In genomic region chr7:65379318-65379717, GRCh38 we compare ENCODE assay signal across 16 cellular contexts. TPM values are rescaled to one million over a fixed set of nuclear protein-coding genes. Genes with fewer than 3 reads are reported as not detected.
DNase-seq lines count a peak whose midpoint lies in the region; ATAC-seq and TF ChIP-seq lines count a peak whose summit lies in the region.
"Had no signal": no experiment of that assay in that cellular context is flagged by ENCODE, and none has a peak within 500 bp of the region (broad histone marks: within the 10 kb centered on the region; RNA-seq: fewer than 3 reads in every experiment).

No MANE protein-coding gene starts in this region.

- no peak overlapping the region for H3K9ac ChIP-seq in mammary epithelial cell (ENCODE audit: insufficient read depth, low read length)
- H3K9ac ChIP-seq: KMS-11 had no signal

- H3K27ac ChIP-seq in mammary epithelial cell (ENCODE audit: insufficient read depth, low read depth, low read length) (no peak overlapping the region), RWPE2 (ENCODE audit: poor library complexity, severe bottlenecking) (no peak overlapping the region), WERI-Rb-1 (no peak overlapping the region), prostate gland (no peak overlapping the region)
- H3K27ac ChIP-seq: KMS-11, skin epidermis had no signal

- ATAC-seq in RWPE2 (ENCODE audit: low read depth) (0 out of 3 replicates have a peak, but pooled peaks have one; percentile 17), GM18520 (IDR thresholded peaks at IDR 0.05; ENCODE audit: unreplicated experiment) (no peak)
- no peak for ATAC-seq in stimulated activated memory B cell treated with anti-CD40 and anti-IgM and Interleukin-4, amounts not matched to agents 10 μg/mL and 1 μg/mL and 100 μg/mL, for 72 hours
- ATAC-seq: stimulated activated naive CD8-positive, alpha-beta T cell treated with anti-CD3 and anti-CD28 coated beads, Interleukin-15, amount 100 ng/mL, for 72 hours had no signal

- peaks cover 97% of the 10 kb centered on the region for H3K79me2 ChIP-seq in mammary epithelial cell (ENCODE audit: insufficient read depth, low read length)

- H3K4me3 ChIP-seq in mammary epithelial cell (replicated peaks in 1 of 3; ENCODE audit: insufficient read depth in 1 of 3, low read depth in 2 of 3, low read length in 3 of 3) (no peak overlapping the region), RWPE2 (ENCODE audit: severe bottlenecking) (no peak overlapping the region), WERI-Rb-1 (ENCODE audit: low read depth, low read length) (no peak overlapping the region), prostate gland (no peak overlapping the region)
- H3K4me3 ChIP-seq: HAP-1, skin epidermis had no signal

- H3K9me3 ChIP-seq in mammary epithelial cell (replicated peaks; ENCODE audit: insufficient read depth, low read length) (no peaks in the 10 kb centered on the region), RWPE2 (ENCODE audit: severe bottlenecking) (no peaks in the 10 kb centered on the region), WERI-Rb-1 (ENCODE audit: severe bottlenecking) (no peaks in the 10 kb centered on the region), prostate gland (no peaks in the 10 kb centered on the region)
- H3K9me3 ChIP-seq: HAP-1 had no signal

- H3K4me3 Mint-ChIP-seq in MCF 10A (ENCODE audit: unreplicated experiment): no peak overlapping the region
- H3K4me3 Mint-ChIP-seq in stimulated activated memory B cell treated with anti-CD40 and anti-IgM and Interleukin-4, amounts not matched to agents 10 μg/mL and 1 μg/mL and 100 μg/mL, for 72 hours: peak overlapping the region; percentile 1
- H3K4me3 Mint-ChIP-seq: stimulated activated naive CD8-positive, alpha-beta T cell treated with anti-CD3 and anti-CD28 coated beads, Interleukin-15, amount 100 ng/mL, for 72 hours; T-helper 2 cell treated with Interferon-gamma antibody and Interleukin-4, amounts not matched to agents 5 μg/mL and 100 μg/mL, for 36 hours had no signal

- peaks cover 24% of the 10 kb centered on the region for H3K4me1 Mint-ChIP-seq in MCF 10A (ENCODE audit: insufficient read depth, unreplicated experiment)
- H3K4me1 Mint-ChIP-seq in stimulated activated memory B cell treated with anti-CD40 and anti-IgM and Interleukin-4, amounts not matched to agents 10 μg/mL and 1 μg/mL and 100 μg/mL, for 72 hours: peaks cover 89% of the 10 kb centered on the region

- H3K27me3 Mint-ChIP-seq in MCF 10A (ENCODE audit: insufficient read depth, unreplicated experiment): no peaks in the 10 kb centered on the region
- H3K27me3 Mint-ChIP-seq in stimulated activated memory B cell treated with anti-CD40 and anti-IgM and Interleukin-4, amounts not matched to agents 10 μg/mL and 1 μg/mL and 100 μg/mL, for 72 hours: no peaks in the 10 kb centered on the region
- H3K27me3 Mint-ChIP-seq: stimulated activated naive CD8-positive, alpha-beta T cell treated with anti-CD3 and anti-CD28 coated beads, Interleukin-15, amount 100 ng/mL, for 72 hours had no signal

- H3K4me2 ChIP-seq in mammary epithelial cell (ENCODE audit: insufficient read depth, low read depth, low read length): no peak overlapping the region
- H3K4me2 ChIP-seq: KMS-11 had no signal

- H3K27me3 ChIP-seq in mammary epithelial cell (ENCODE audit: insufficient read depth, low read length) (no peaks in the 10 kb centered on the region), RWPE2 (ENCODE audit: insufficient read depth, poor library complexity, severe bottlenecking) (no peaks in the 10 kb centered on the region), WERI-Rb-1 (ENCODE audit: insufficient read depth, low read depth, severe bottlenecking) (no peaks in the 10 kb centered on the region), prostate gland (replicated peaks; ENCODE audit: insufficient read depth) (no peaks in the 10 kb centered on the region)

- DNase-seq in mammary epithelial cell (peak; percentile 36), MCF 10A (ENCODE audit: unreplicated experiment) (no peak), RWPE2 (ENCODE audit: low spot score) (no peak), glomerular visceral epithelial cell (ENCODE audit: extremely low spot score) (peak; percentile 49), WERI-Rb-1 (no peak), prostate gland (ENCODE audit: low spot score) (no peak)
- DNase-seq: DMS 273 treated with DMSO at 0.1 percent for 48 hours; NCI-H2029; RPMI8226; stimulated activated naive CD8-positive, alpha-beta T cell treated with anti-CD3 and anti-CD28 coated beads, Interleukin-15, amount 100 ng/mL, for 72 hours had no signal

- WGBS in mammary epithelial cell (ENCODE audit: low coverage, missing lambda C conversion rate): 92% methylated on average over 2 of the region's 3 CpGs
- 75% methylated on average over 3 of the region's 3 CpGs for WGBS in prostate gland

- peaks cover 12% of the 10 kb centered on the region for H3K36me3 Mint-ChIP-seq in MCF 10A (ENCODE audit: insufficient read depth, unreplicated experiment)
- H3K36me3 Mint-ChIP-seq in stimulated activated memory B cell treated with anti-CD40 and anti-IgM and Interleukin-4, amounts not matched to agents 10 μg/mL and 1 μg/mL and 100 μg/mL, for 72 hours: peaks cover 59% of the 10 kb centered on the region

- no peak overlapping the region for H2AFZ ChIP-seq in mammary epithelial cell (ENCODE audit: low read depth, low read length)

- TF ChIP-seq CTCF in mammary epithelial cell (conservative IDR thresholded peaks at IDR 0.05 in 1 of 2, IDR thresholded peaks at IDR 0.05 in 1 of 2; ENCODE audit: extremely low read depth in 1 of 2, insufficient read depth in 1 of 2, low read depth in 1 of 2, low read length in 2 of 2) (no peak), MCF 10A (IDR thresholded peaks at IDR 0.05; ENCODE audit: unreplicated experiment) (no peak), RWPE2 (IDR thresholded peaks at IDR 0.05; ENCODE audit: poor library complexity, severe bottlenecking) (no peak), WERI-Rb-1 (IDR thresholded peaks at IDR 0.05; ENCODE audit: low read depth, low read length) (no peak), prostate gland (IDR thresholded peaks at IDR 0.05) (no peak)

- BruUV-seq in mammary epithelial cell (replicated peaks; lab: Mats Ljungman, UMichigan) (no TSS peak), MCF 10A (replicated peaks; lab: Mats Ljungman, UMichigan) (no TSS peak)

- no peaks in the 10 kb centered on the region for H4K20me1 ChIP-seq in mammary epithelial cell (ENCODE audit: insufficient read depth, low read length)

- H3K27ac Mint-ChIP-seq in MCF 10A (ENCODE audit: low read depth, unreplicated experiment): no peak overlapping the region
- peak overlapping the region; percentile 12 for H3K27ac Mint-ChIP-seq in stimulated activated memory B cell treated with anti-CD40 and anti-IgM and Interleukin-4, amounts not matched to agents 10 μg/mL and 1 μg/mL and 100 μg/mL, for 72 hours
- H3K27ac Mint-ChIP-seq: T-helper 2 cell treated with Interferon-gamma antibody and Interleukin-4, amounts not matched to agents 5 μg/mL and 100 μg/mL, for 36 hours had no signal

- intact Hi-C loops in mammary epithelial cell (cut with micrococcal nuclease) (no loop called here), MCF 10A (cut with micrococcal nuclease) (loop anchor here (10.0 kb wide), 1 partner anchor 65 kb away; no protein-coding TSS in a partner anchor), prostate gland (cut with DNase I) (no loop called here)

- CTCF ChIA-PET in mammary epithelial cell (lab: Charles Lee; ENCODE audit: low non-redundant PET): no interaction called here
- CTCF ChIA-PET in MCF 10A (lab: Yijun Ruan, JAX): interaction anchor here (0.6 kb wide), 1 partner anchor 101 kb away, joined by 3 read pairs; no protein-coding TSS in a partner anchor

- H3K9me3 Mint-ChIP-seq in MCF 10A (ENCODE audit: unreplicated experiment): no peaks in the 10 kb centered on the region
- no peaks in the 10 kb centered on the region for H3K9me3 Mint-ChIP-seq in stimulated activated memory B cell treated with anti-CD40 and anti-IgM and Interleukin-4, amounts not matched to agents 10 μg/mL and 1 μg/mL and 100 μg/mL, for 72 hours
- H3K9me3 Mint-ChIP-seq: stimulated activated naive CD8-positive, alpha-beta T cell treated with anti-CD3 and anti-CD28 coated beads, Interleukin-15, amount 100 ng/mL, for 72 hours; T-helper 2 cell treated with Interferon-gamma antibody and Interleukin-4, amounts not matched to agents 5 μg/mL and 100 μg/mL, for 36 hours had no signal

- in situ Hi-C loops in mammary epithelial cell (cut with MboI; ENCODE audit: low sequenced_read_pairs in 2 of 2): no loop called here

- H3K36me3 ChIP-seq in mammary epithelial cell (ENCODE audit: insufficient read depth, low read length) (peaks cover 4% of the 10 kb centered on the region), RWPE2 (ENCODE audit: low read depth) (peaks cover 32% of the 10 kb centered on the region), WERI-Rb-1 (peaks cover 52% of the 10 kb centered on the region), prostate gland (no peaks in the 10 kb centered on the region)

- dilution Hi-C loops in mammary epithelial cell (cut with HindIII; ENCODE audit: low sequenced_read_pairs): no loop called here

- POLR2A ChIA-PET in MCF 10A (lab: Yijun Ruan, JAX): interaction anchor here (0.6 to 1.2 kb wide), 2 partner anchors 10 to 20 kb away, joined by 4 to 5 read pairs; no protein-coding TSS in a partner anchor

- no peak for TF ChIP-seq POLR2A in prostate gland (IDR thresholded peaks at IDR 0.05)

- H3K4me1 ChIP-seq in mammary epithelial cell (ENCODE audit: insufficient read depth, low read length) (no peaks in the 10 kb centered on the region), RWPE2 (ENCODE audit: insufficient read depth, poor library complexity, severe bottlenecking) (no peaks in the 10 kb centered on the region), prostate gland (replicated peaks) (no peaks in the 10 kb centered on the region)

RNA-seq across cellular contexts. Expression of gene ZNF92, which starts 5.7 kb away (rescaled TPM):
- total RNA-seq in mammary epithelial cell (1 to 10 TPM; 5.2 to 7.2 TPM), MCF 10A (2022) (5.4 and 5.6 TPM in 2 replicates), prostate gland (1 to 10 TPM; 7.3 to 8.7 TPM)
- polyA plus RNA-seq in mammary epithelial cell: 1.7 TPM
- polyA minus RNA-seq in mammary epithelial cell: 8.2 TPM

Comparison
In these comparisons a context has a peak if more than half of its experiments do, and no peak if none do; other contexts are left out.
1. DNase-seq: peak in mammary epithelial cell (single experiment) and glomerular visceral epithelial cell (single experiment); none in MCF 10A (single experiment), RWPE2 (single experiment), WERI-Rb-1 (single experiment) and prostate gland (single experiment).